ENCODE assay signal across 23 cellular contexts in the genomic region with DNA sequence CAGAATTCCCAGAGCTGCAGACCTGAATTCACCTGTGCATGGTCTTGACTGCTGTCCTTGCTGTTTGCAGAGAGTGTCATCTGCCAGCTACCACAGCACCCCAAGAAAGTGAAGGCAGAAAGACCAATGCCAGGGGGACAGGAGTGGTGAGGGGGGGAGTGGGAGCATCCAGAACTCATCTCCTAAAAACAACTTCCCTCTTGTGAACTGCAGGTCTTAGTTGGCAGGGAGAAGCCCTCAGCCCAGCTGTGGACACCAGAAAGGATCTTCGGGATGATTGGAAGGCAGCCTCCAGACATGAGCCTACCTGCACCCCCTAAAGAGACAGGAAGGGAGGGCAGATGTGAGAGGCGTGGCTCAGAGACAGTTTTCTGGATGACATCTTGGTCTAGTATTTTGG.
"Had no signal": no experiment of that assay in that cellular context is flagged by ENCODE, and none has a peak within 500 bp of the region (broad histone marks: within the 10 kb centered on the region; RNA-seq: fewer than 3 reads in every experiment).

No MANE protein-coding gene starts in this region.

- H3K4me1 ChIP-seq: SJSA1 had no signal

- H3K4me3 ChIP-seq: K562, SJSA1, SK-N-MC had no signal

- H3K27me3 ChIP-seq: SJSA1 had no signal

- H3K27ac ChIP-seq: HL-60, KMS-11, SJSA1, SK-N-MC had no signal

- H3K36me3 ChIP-seq: SJSA1 had no signal

- DNase-seq: Kasumi-1, MM.1S, NCI-H1105, NCI-H1417, NCI-H1436 treated with DMSO at 0.1 percent for 48 hours, NCI-H1694 treated with DMSO at 0.1 percent for 48 hours, NCI-H1930, NCI-H2081, NCI-H2107, NCI-H2227 treated with DMSO at 0.1 percent for 48 hours, NCI-H446, NCI-H510A, NCI-H524 treated with DMSO at 0.1 percent for 48 hours, NCI-H69, NCI-H774, Right ventricle myocardium superior, RPMI8226, SIG-M5 had no signal

- ATAC-seq: K562 had no signal
